ENCODE assay signal across 13 cellular contexts in genomic region chr18:50987261-50987660, GRCh38. TPM values are rescaled to one million over a fixed set of nuclear protein-coding genes. Genes with fewer than 3 reads are reported as not detected.
A peak's percentile ranks its signal among the peaks of the same experiment; 100 is the strongest.
DNase-seq lines count a peak whose midpoint lies in the region; ATAC-seq and TF ChIP-seq lines count a peak whose summit lies in the region.
"Had no signal": no experiment of that assay in that cellular context is flagged by ENCODE, and none has a peak within 500 bp of the region (broad histone marks: within the 10 kb centered on the region; RNA-seq: fewer than 3 reads in every experiment).

No MANE protein-coding gene starts in this region.

- TF ChIP-seq EP300 in suprapubic skin (IDR thresholded peaks at IDR 0.05), result no peak

- TF ChIP-seq CTCF in fibroblast of lung (conservative IDR thresholded peaks at IDR 0.05 in 1 of 2, IDR thresholded peaks at IDR 0.05 in 1 of 2; ENCODE audit: low read depth in 1 of 2, low read length in 2 of 2) (no peak), suprapubic skin (IDR thresholded peaks at IDR 0.05) (no peak)

- no peak overlapping the region for H3K9ac ChIP-seq in fibroblast of lung (ENCODE audit: insufficient read depth, low read length)
- H3K9ac ChIP-seq in skeletal muscle tissue (ENCODE audit: low read depth in 1 of 3, low read length in 3 of 3), result no peak overlapping the region

- H3K27ac ChIP-seq in fibroblast of lung (ENCODE audit: insufficient read depth, low read length) (no peak overlapping the region), skeletal muscle tissue (ENCODE audit: low read depth, low read length) (peak overlapping the region; percentile 12), substantia nigra (ENCODE audit: low read depth, low read length, poor library complexity, severe bottlenecking) (no peak overlapping the region), suprapubic skin (no peak overlapping the region)

- no peaks in the 10 kb centered on the region for H4K20me1 ChIP-seq in fibroblast of lung (ENCODE audit: control insufficient read depth, extremely low read depth, insufficient read depth, low read length)

- DNase-seq in G401 (ENCODE audit: low spot score) (peak; percentile 66), fibroblast of lung (ENCODE audit: low read depth in 2 of 2) (peak in 1 of 2 donors; percentile 6), substantia nigra (lab: John Stamatoyannopoulos, UW) (no peak), suprapubic skin (ENCODE audit: low spot score in 2 of 2) (no peak)
- DNase-seq: DMS79, NCI-H1092 treated with DMSO at 0.1 percent for 48 hours had no signal

- peak; percentile 17; the same call in 1 of the 3 replicates for ATAC-seq in SK-N-SH treated with all-trans-retinoic acid at 6 μM for 48 hours
- ATAC-seq in GM19035 (IDR thresholded peaks at IDR 0.05; ENCODE audit: unreplicated experiment), result no peak
- ATAC-seq in GM18907 (IDR thresholded peaks at IDR 0.05; ENCODE audit: unreplicated experiment), result no peak
- ATAC-seq: Panc1, Right ventricle myocardium inferior had no signal

- H3K4me3 ChIP-seq in fibroblast of lung (replicated peaks in 1 of 4; ENCODE audit: control extremely low read depth in 1 of 4, insufficient read depth in 1 of 4, low read depth in 3 of 4, low read length in 4 of 4) (no peak overlapping the region), skeletal muscle tissue (ENCODE audit: low read length in 3 of 3) (no peak overlapping the region), suprapubic skin (no peak overlapping the region)
- H3K4me3 ChIP-seq: MG63 had no signal

- H2AFZ ChIP-seq in fibroblast of lung (ENCODE audit: low read length), result no peak overlapping the region

- H3K27me3 ChIP-seq in fibroblast of lung (ENCODE audit: control insufficient read depth, insufficient read depth, low read length), result no peaks in the 10 kb centered on the region
- no peaks in the 10 kb centered on the region for H3K27me3 ChIP-seq in skeletal muscle tissue (ENCODE audit: control insufficient read depth in 3 of 3, insufficient read depth in 3 of 3, low read length in 3 of 3)
- no peaks in the 10 kb centered on the region for H3K27me3 ChIP-seq in suprapubic skin
- H3K27me3 ChIP-seq: MG63 had no signal

- no peak for TF ChIP-seq POLR2A in suprapubic skin (IDR thresholded peaks at IDR 0.05)

- no peaks in the 10 kb centered on the region for H3K79me2 ChIP-seq in fibroblast of lung (ENCODE audit: control insufficient read depth, insufficient read depth, low read length)

- H3K4me1 ChIP-seq in fibroblast of lung (ENCODE audit: control insufficient read depth, extremely low read depth, insufficient read depth, low read length), result peaks cover 12% of the 10 kb centered on the region
- peaks cover 11 to 15% (median 14%) of the 10 kb centered on the region in 3 donors for H3K4me1 ChIP-seq in skeletal muscle tissue (ENCODE audit: control insufficient read depth in 3 of 3, insufficient read depth in 3 of 3, low read length in 3 of 3)
- peaks cover 12% of the 10 kb centered on the region for H3K4me1 ChIP-seq in suprapubic skin

- H3K36me3 ChIP-seq in fibroblast of lung (ENCODE audit: control insufficient read depth, insufficient read depth, low read length) (no peaks in the 10 kb centered on the region), skeletal muscle tissue (ENCODE audit: control insufficient read depth in 3 of 3, insufficient read depth in 3 of 3, low read length in 3 of 3) (peaks cover 0 to 2% (median 0%) of the 10 kb centered on the region in 3 donors), suprapubic skin (peaks cover 13% of the 10 kb centered on the region)

- peak overlapping the region; percentile 40 for H3K4me2 ChIP-seq in fibroblast of lung (ENCODE audit: extremely low read depth, insufficient read depth, low read length)

- 35% methylated on average over 2 of the region's 2 CpGs for WGBS in suprapubic skin

- in situ Hi-C loops in G401 (cut with HindIII; ENCODE audit: low sequenced_read_pairs), result no loop called here

- H3K9me3 ChIP-seq in fibroblast of lung (ENCODE audit: control insufficient read depth, insufficient read depth, low read depth, low read length) (no peaks in the 10 kb centered on the region), skeletal muscle tissue (ENCODE audit: control insufficient read depth in 3 of 3, low read length in 3 of 3) (no peaks in the 10 kb centered on the region), suprapubic skin (no peaks in the 10 kb centered on the region)
- H3K9me3 ChIP-seq: MG63 had no signal

TF ChIP-seq in SK-N-SH treated with all-trans-retinoic acid at 6 μM for 48 hours, 23 proteins besides CTCF, POLR2A, EP300 and RAD21:
- TF ChIP-seq RARB (CRISPR knock-in tag; IDR thresholded peaks at IDR 0.05), result no peak

RNA-seq across cellular contexts. Expression of gene ELAC1, which starts 19.4 kb away (rescaled TPM):
- 18.5 and 24.6 TPM in 2 replicates for total RNA-seq in G401 (2014; rRNA removed; shearing (Covaris generic))
- total RNA-seq in fibroblast of lung (5.4 and 7.3 TPM in 2 replicates), skeletal muscle tissue (6.3 TPM), suprapubic skin (1 to 10 TPM; 4.4 to 8.0 (median 6.8) TPM)
- polyA plus RNA-seq in fibroblast of lung, result 8.2 and 9.2 TPM in 2 replicates
- polyA plus RNA-seq in fibroblast of lung (2012), result 6.1 and 7.1 TPM in 2 replicates
- polyA minus RNA-seq in fibroblast of lung (ENCODE audit: low replicate concordance), result 0.71 and 2.4 TPM in 2 replicates

RNA-seq across cellular contexts. Expression of gene SMAD4, which starts 42.8 kb away (rescaled TPM):
- 47.2 and 120 TPM in 2 replicates for total RNA-seq in G401 (2014; rRNA removed; shearing (Covaris generic))
- total RNA-seq in fibroblast of lung (49.8 and 71.5 TPM in 2 replicates), skeletal muscle tissue (52.2 TPM), suprapubic skin (100 to 1,000 TPM in 2 of 4 donors, 10 to 100 TPM in 2; 58.9 to 112 (median 99.7) TPM)
- 108 and 161 TPM in 2 replicates for polyA plus RNA-seq in fibroblast of lung
- 49.9 and 65.3 TPM in 2 replicates for polyA plus RNA-seq in fibroblast of lung (2012)
- 115 and 239 TPM in 2 replicates for polyA minus RNA-seq in fibroblast of lung (ENCODE audit: low replicate concordance)
